Comparison of ENCODE assay signal across 1 cellular context in the genomic region with DNA sequence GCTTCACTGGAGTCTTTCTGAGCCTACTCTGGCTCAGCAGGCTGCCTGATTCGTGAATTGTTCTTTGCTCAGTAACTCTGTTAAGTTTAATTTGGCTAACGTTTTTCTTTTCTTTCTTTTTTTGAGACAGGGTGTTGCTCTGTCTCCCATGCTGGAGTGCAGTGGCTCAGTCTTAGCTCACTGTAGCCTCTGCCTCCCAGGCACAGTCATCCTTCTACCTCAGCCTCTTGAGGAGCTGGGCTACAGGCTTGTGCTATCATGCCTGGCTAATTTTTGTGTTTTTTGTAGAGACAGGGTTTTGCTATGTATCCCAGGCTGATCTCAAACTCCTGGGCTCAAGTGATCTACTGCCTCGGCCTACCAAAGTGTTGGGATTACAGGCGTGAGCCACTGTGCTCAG.
TF ChIP-seq lines count a peak whose summit lies in the region.

No MANE protein-coding gene starts in this region.

TF ChIP-seq in GM23338, 12 proteins besides CTCF, POLR2A, EP300 and RAD21:
- no peak for TF ChIP-seq JUNB (IDR thresholded peaks at IDR 0.05; ENCODE audit: unreplicated experiment)
- no peak for TF ChIP-seq ZNF331 (CRISPR knock-in tag; IDR thresholded peaks at IDR 0.05; ENCODE audit: low read depth)
- no peak for TF ChIP-seq EZH2phosphoT487 (IDR thresholded peaks at IDR 0.05; ENCODE audit: unreplicated experiment)
- no peak for TF ChIP-seq ZNF114 (CRISPR knock-in tag; IDR thresholded peaks at IDR 0.05)
- no peak for TF ChIP-seq ZNF462 (CRISPR knock-in tag; IDR thresholded peaks at IDR 0.05)
- no peak for TF ChIP-seq STAT1 (IDR thresholded peaks at IDR 0.05; ENCODE audit: unreplicated experiment)
- TF ChIP-seq POLR2AphosphoS5 (IDR thresholded peaks at IDR 0.05; ENCODE audit: low read depth): no peak
- TF ChIP-seq ETS1 (IDR thresholded peaks at IDR 0.05): no peak
- no peak for TF ChIP-seq EZH2 (IDR thresholded peaks at IDR 0.05; ENCODE audit: low read depth, unreplicated experiment)
- no peak for TF ChIP-seq CREB1 (CRISPR knock-in tag; IDR thresholded peaks at IDR 0.05; ENCODE audit: low read depth)
- TF ChIP-seq NANOG (IDR thresholded peaks at IDR 0.05; ENCODE audit: borderline replicate concordance): no peak
TF ChIP-seq in GM23338: peak in this region for 0.
